Comparison of ENCODE assay signal across 24 cellular contexts in genomic region chr10:119241066-119241465, GRCh38.
"Had no signal": no experiment of that assay in that cellular context is flagged by ENCODE, and none has a peak within 500 bp of the region (broad histone marks: within the 10 kb centered on the region; RNA-seq: fewer than 3 reads in every experiment).

No MANE protein-coding gene starts in this region.

- H3K4me1 ChIP-seq: suprapubic skin had no signal

- H3K36me3 Mint-ChIP-seq: type B pancreatic cell had no signal

- H3K9me3 ChIP-seq: left lung, suprapubic skin had no signal

- H3K9me3 Mint-ChIP-seq: activated T-helper 17 cell treated with anti-CD3 and anti-CD28 coated beads, Interleukin-2, amount 50 U/mL, for 72 hours; naive thymus-derived CD8-positive, alpha-beta T cell; stimulated activated naive CD8-positive, alpha-beta T cell treated with anti-CD3 and anti-CD28 coated beads, Interleukin-15, amount 100 ng/mL, for 72 hours; type B pancreatic cell had no signal

- H3K4me3 Mint-ChIP-seq: activated CD4-positive, alpha-beta memory T cell treated with anti-CD3 and anti-CD28 coated beads, Interleukin-2, amount 10 ng/mL, durations not matched to agents 7 days and 5 days; activated CD8-positive, alpha-beta memory T cell treated with anti-CD3 and anti-CD28 coated beads, Interleukin-2, amount 10 ng/mL, durations not matched to agents 7 days and 5 days; activated naive CD8-positive, alpha-beta T cell treated with anti-CD3 and anti-CD28 coated beads for 36 hours; activated T-helper 17 cell treated with anti-CD3 and anti-CD28 coated beads, Interleukin-2, amount 50 U/mL, for 72 hours; naive thymus-derived CD8-positive, alpha-beta T cell; stimulated activated naive CD8-positive, alpha-beta T cell treated with anti-CD3 and anti-CD28 coated beads, Interleukin-15, amount 100 ng/mL, for 72 hours; type B pancreatic cell had no signal

- H3K36me3 ChIP-seq: cardiac muscle cell, left lung, suprapubic skin had no signal

- H3K27ac ChIP-seq: cardiac muscle cell, dorsolateral prefrontal cortex, epithelial cell of prostate, foreskin keratinocyte, left lung, suprapubic skin had no signal

- H3K27ac Mint-ChIP-seq: activated CD4-positive, alpha-beta memory T cell treated with anti-CD3 and anti-CD28 coated beads, Interleukin-2, amount 10 ng/mL, durations not matched to agents 7 days and 5 days; activated CD8-positive, alpha-beta memory T cell treated with anti-CD3 and anti-CD28 coated beads, Interleukin-2, amount 10 ng/mL, durations not matched to agents 7 days and 5 days; activated naive CD8-positive, alpha-beta T cell treated with anti-CD3 and anti-CD28 coated beads for 36 hours; activated T-helper 17 cell treated with anti-CD3 and anti-CD28 coated beads, Interleukin-2, amount 50 U/mL, for 72 hours had no signal

- ATAC-seq: activated CD8-positive, alpha-beta memory T cell treated with anti-CD3 and anti-CD28 coated beads, Interleukin-2, amount 10 ng/mL, durations not matched to agents 7 days and 5 days; activated T-helper 17 cell treated with anti-CD3 and anti-CD28 coated beads, Interleukin-2, amount 50 U/mL, for 72 hours; foreskin keratinocyte; left lung; naive thymus-derived CD8-positive, alpha-beta T cell; stimulated activated naive CD8-positive, alpha-beta T cell treated with anti-CD3 and anti-CD28 coated beads, Interleukin-15, amount 100 ng/mL, for 72 hours had no signal

- H3K27me3 Mint-ChIP-seq: activated CD4-positive, alpha-beta memory T cell treated with anti-CD3 and anti-CD28 coated beads, Interleukin-2, amount 10 ng/mL, durations not matched to agents 7 days and 5 days; activated CD8-positive, alpha-beta memory T cell treated with anti-CD3 and anti-CD28 coated beads, Interleukin-2, amount 10 ng/mL, durations not matched to agents 7 days and 5 days; activated naive CD8-positive, alpha-beta T cell treated with anti-CD3 and anti-CD28 coated beads for 36 hours; activated T-helper 17 cell treated with anti-CD3 and anti-CD28 coated beads, Interleukin-2, amount 50 U/mL, for 72 hours; naive thymus-derived CD8-positive, alpha-beta T cell; stimulated activated naive CD8-positive, alpha-beta T cell treated with anti-CD3 and anti-CD28 coated beads, Interleukin-15, amount 100 ng/mL, for 72 hours; type B pancreatic cell had no signal

- H3K4me3 ChIP-seq: cardiac muscle cell, dorsolateral prefrontal cortex, left lung, suprapubic skin had no signal

- DNase-seq: activated CD4-positive, alpha-beta memory T cell treated with anti-CD3 and anti-CD28 coated beads, Interleukin-2, amount 10 ng/mL, durations not matched to agents 7 days and 5 days; activated CD4-positive, alpha-beta T cell treated with anti-CD3 and anti-CD28 coated beads for 48 hours; activated CD4-positive, CD25-positive, alpha-beta regulatory T cell; activated CD8-positive, alpha-beta memory T cell treated with anti-CD3 and anti-CD28 coated beads, Interleukin-2, amount 10 ng/mL, durations not matched to agents 7 days and 5 days; activated naive CD4-positive, alpha-beta T cell; activated naive CD8-positive, alpha-beta T cell treated with anti-CD3 and anti-CD28 coated beads for 36 hours; activated T-cell treated with anti-CD3 and anti-CD28 coated beads, Interleukin-2, amount 50 U/mL, for 1 hour; amniotic stem cell; dorsolateral prefrontal cortex; foreskin keratinocyte; hypothalamus; left lung; mesendoderm; naive thymus-derived CD8-positive, alpha-beta T cell; stimulated activated CD4-positive, alpha-beta T cell treated with anti-CD3 and anti-CD28 coated beads, Interleukin-15, amount 100 ng/mL, for 24 hours; stimulated activated CD4-positive, alpha-beta T cell treated with anti-CD3 and anti-CD28 coated beads, Interleukin-2, amount 100 ng/mL, for 48 hours; stimulated activated naive CD8-positive, alpha-beta T cell treated with anti-CD3 and anti-CD28 coated beads, Interleukin-15, amount 100 ng/mL, for 72 hours; T-helper 1 cell; T-helper 9 cell had no signal

- H3K27me3 ChIP-seq: cardiac muscle cell, dorsolateral prefrontal cortex, foreskin keratinocyte, left lung, suprapubic skin had no signal
